In the genomic region with DNA sequence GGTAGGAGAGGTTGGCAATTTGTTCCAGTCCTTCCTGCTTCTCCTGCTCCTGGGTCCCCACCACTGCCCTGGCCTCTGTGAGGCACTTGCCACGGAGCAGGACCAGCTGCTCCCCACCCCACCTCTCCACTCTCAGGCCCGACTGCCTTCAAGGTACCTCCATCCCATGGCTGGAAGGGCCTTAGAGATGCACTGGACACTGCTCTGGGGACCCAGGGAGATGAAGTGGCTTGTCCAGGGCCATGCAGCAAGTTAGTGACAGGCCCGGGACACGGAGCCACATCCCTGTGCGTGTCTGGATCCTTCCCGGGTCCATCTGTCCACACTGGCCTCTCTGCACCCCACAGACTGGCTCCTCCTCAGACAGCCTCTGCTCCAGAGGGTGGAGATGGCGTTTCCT, we compare ENCODE assay signal across 27 cellular contexts.
"Had no signal": no experiment of that assay in that cellular context is flagged by ENCODE, and none has a peak within 500 bp of the region (broad histone marks: within the 10 kb centered on the region; RNA-seq: fewer than 3 reads in every experiment).

No MANE protein-coding gene starts in this region.

- H3K27me3 ChIP-seq: right atrium auricular region, testis, upper lobe of left lung had no signal

- H3K9ac ChIP-seq: parathyroid adenoma, SK-N-SH had no signal

- H3K27ac Mint-ChIP-seq: dendritic cell treated with granulocyte-macrophage colony-stimulating factor and Interleukin-4, amounts not matched to agents 40 ng/mL and 50 ng/mL, for 4 days; mesothelial cell of epicardium; naive B cell; nephron progenitor cell; T-helper 1 cell treated with Interleukin-12 subunit alpha and Interleukin-12 subunit beta and Interleukin-4 antibody, amounts not matched to agents 30 μg/mL and 1 μg/mL, for 36 hours had no signal

- H3K27ac ChIP-seq: brain microvascular endothelial cell, epithelial cell of prostate, esophagus squamous epithelium, heart right ventricle, parathyroid adenoma, right atrium auricular region, testis, upper lobe of left lung, VCaP had no signal

- H3K36me3 ChIP-seq: brain microvascular endothelial cell, esophagus squamous epithelium, heart right ventricle, right atrium auricular region, upper lobe of left lung had no signal

- H3K36me3 Mint-ChIP-seq: mesothelial cell of epicardium, naive B cell had no signal

- H3K4me3 Mint-ChIP-seq: dendritic cell treated with granulocyte-macrophage colony-stimulating factor and Interleukin-4, amounts not matched to agents 40 ng/mL and 50 ng/mL, for 4 days; mesothelial cell of epicardium; naive B cell; nephron progenitor cell; T-helper 1 cell treated with Interleukin-12 subunit alpha and Interleukin-12 subunit beta and Interleukin-4 antibody, amounts not matched to agents 30 μg/mL and 1 μg/mL, for 36 hours had no signal

- H3K4me1 Mint-ChIP-seq: mesothelial cell of epicardium, naive B cell had no signal

- H3K9me3 ChIP-seq: SK-N-SH, testis, upper lobe of left lung had no signal

- ATAC-seq: heart right ventricle, left ventricle myocardium superior had no signal

- DNase-seq: activated CD4-positive, alpha-beta T cell treated with anti-CD3 and anti-CD28 coated beads for 4 hours; activated CD4-positive, alpha-beta T cell treated with anti-CD3 and anti-CD28 coated beads, Interleukin-2, amount 50 U/mL, for 48 hours; activated gamma-delta T cell; activated naive CD4-positive, alpha-beta T cell treated with anti-CD3 and anti-CD28 coated beads, Interleukin-2, amount 50 U/mL, for 16 hours; amniotic stem cell; brain microvascular endothelial cell; caudate nucleus; effector CD4-positive, alpha-beta T cell; esophagus squamous epithelium; foreskin melanocyte; heart right ventricle; left ventricle myocardium superior; naive B cell; nephron progenitor cell; SK-N-SH; stimulated activated naive CD4-positive, alpha-beta T cell; SW 1271; T-helper 9 cell; testis had no signal

- H3K4me3 ChIP-seq: esophagus squamous epithelium, heart right ventricle, right atrium auricular region, testis, upper lobe of left lung had no signal

- H3K9me3 Mint-ChIP-seq: dendritic cell treated with granulocyte-macrophage colony-stimulating factor and Interleukin-4, amounts not matched to agents 40 ng/mL and 50 ng/mL, for 4 days; T-helper 1 cell treated with Interleukin-12 subunit alpha and Interleukin-12 subunit beta and Interleukin-4 antibody, amounts not matched to agents 30 μg/mL and 1 μg/mL, for 36 hours had no signal

- H3K4me1 ChIP-seq: heart right ventricle, parathyroid adenoma, right atrium auricular region, testis, upper lobe of left lung had no signal
